In the genomic region with DNA sequence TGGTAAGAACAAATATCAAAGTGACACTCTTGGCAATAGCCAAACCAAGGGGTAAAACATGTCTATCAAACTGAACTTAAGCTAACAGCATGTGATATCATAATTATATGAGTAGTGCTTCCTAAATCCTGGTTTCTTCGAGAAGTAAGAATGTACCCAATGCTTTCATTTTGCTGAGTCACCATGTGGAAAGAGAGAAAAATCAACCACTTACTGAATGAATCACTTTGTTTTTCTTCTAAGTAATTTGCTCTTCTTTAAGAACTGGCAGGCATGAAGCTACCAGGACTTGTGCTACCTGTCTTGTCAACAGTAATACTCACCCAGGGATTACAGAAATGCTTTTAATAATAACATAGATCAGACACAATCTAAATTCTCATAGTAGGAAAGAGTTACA, we compare ENCODE assay signal across 10 cellular contexts. TPM values are rescaled to one million over a fixed set of nuclear protein-coding genes. Genes with fewer than 3 reads are reported as not detected.
DNase-seq lines count a peak whose midpoint lies in the region; ATAC-seq, FAIRE-seq and TF ChIP-seq lines count a peak whose summit lies in the region.
"Had no signal": no experiment of that assay in that cellular context is flagged by ENCODE, and none has a peak within 500 bp of the region (broad histone marks: within the 10 kb centered on the region; RNA-seq: fewer than 3 reads in every experiment).

No MANE protein-coding gene starts in this region.

- no peak overlapping the region for H3K9ac ChIP-seq in HCT116 (ENCODE audit: low read length)
- H3K9ac ChIP-seq in SK-N-MC (ENCODE audit: insufficient read length) = no peak overlapping the region

- H3K27me3 Mint-ChIP-seq in activated naive CD4-positive, alpha-beta T cell treated with anti-CD3 and anti-CD28 coated beads, Interleukin-2, amount 10 ng/mL, durations not matched to agents 7 days and 5 days = peaks cover 16% of the 10 kb centered on the region

- no peak for DNase-seq in HCT116 (ENCODE audit: low read depth, low spot score)
- no peak for DNase-seq in SK-N-MC (ENCODE audit: low read depth, low spot score)
- no peak for DNase-seq in esophagus squamous epithelium (lab: John Stamatoyannopoulos, UW)
- DNase-seq in small intestine = peak; percentile 24
- DNase-seq in activated naive CD4-positive, alpha-beta T cell treated with anti-CD3 and anti-CD28 coated beads, Interleukin-2, amount 10 ng/mL, durations not matched to agents 7 days and 5 days = no peak
- DNase-seq: activated CD8-positive, alpha-beta T cell treated with anti-CD3 and anti-CD28 coated beads for 36 hours; left cardiac atrium; Right ventricle myocardium superior had no signal

- 19 to 21% methylated on average over 1 of the region's 1 CpG for WGBS in esophagus squamous epithelium, 2 donors
- 14 to 36% (median 30%) methylated on average over 1 of the region's 1 CpG for WGBS in small intestine, 3 donors
- 15 to 36% methylated on average over 1 of the region's 1 CpG for WGBS in gastroesophageal sphincter (ENCODE audit: low coverage in 1 of 2), 2 donors

- TF ChIP-seq RAD21 in HCT116 (IDR thresholded peaks at IDR 0.05; ENCODE audit: low read depth) = no peak

- no peak for FAIRE-seq in small intestine (lab: Jason Lieb, UNC)

- H3K4me3 ChIP-seq in HCT116 (replicated peaks in 1 of 2; ENCODE audit: low read depth in 1 of 2, low read length in 2 of 2) (no peak overlapping the region), SK-N-MC (no peak overlapping the region), esophagus squamous epithelium (no peak overlapping the region), small intestine (ENCODE audit: low read depth in 1 of 2, low read length in 2 of 2) (no peak overlapping the region), gastroesophageal sphincter (no peak overlapping the region)

- H4K20me1 ChIP-seq in HCT116 (ENCODE audit: insufficient read depth) = no peaks in the 10 kb centered on the region

- H3K9me3 ChIP-seq in HCT116 (ENCODE audit: control insufficient read depth in 1 of 2, insufficient read depth in 1 of 2, low read depth in 1 of 2, low read length in 2 of 2) = no peaks in the 10 kb centered on the region
- H3K9me3 ChIP-seq in SK-N-MC (ENCODE audit: low read depth, low read length) = no peaks in the 10 kb centered on the region
- no peaks in the 10 kb centered on the region for H3K9me3 ChIP-seq in esophagus squamous epithelium
- no peaks in the 10 kb centered on the region for H3K9me3 ChIP-seq in small intestine (ENCODE audit: control insufficient read depth, low read depth)
- no peaks in the 10 kb centered on the region for H3K9me3 ChIP-seq in gastroesophageal sphincter

- POLR2A ChIA-PET in HCT116 (lab: Charles Lee) = interaction anchor here (0.9 kb wide), 1 partner anchor 18 kb away, joined by 3 read pairs; no protein-coding TSS in a partner anchor

- H3K79me2 ChIP-seq in HCT116 (ENCODE audit: insufficient read depth, low read length) = no peaks in the 10 kb centered on the region

- H3K4me1 ChIP-seq in HCT116 (ENCODE audit: control insufficient read depth in 1 of 2, insufficient read depth in 2 of 2, low read length in 2 of 2) = peaks cover 0 to 10% of the 10 kb centered on the region in 2 experiments; a peak in 2 of 4 replicates
- peaks cover 0 to 20% (median 3%) of the 10 kb centered on the region in 3 donors for H3K4me1 ChIP-seq in esophagus squamous epithelium
- H3K4me1 ChIP-seq in small intestine (ENCODE audit: control insufficient read depth in 2 of 2, insufficient read depth in 1 of 2, low read depth in 1 of 2, low read length in 1 of 2) = peaks cover 0 to 5% of the 10 kb centered on the region in 2 donors
- peaks cover 0 to 19% (median 5%) of the 10 kb centered on the region in 3 donors for H3K4me1 ChIP-seq in gastroesophageal sphincter

- H3K27ac Mint-ChIP-seq in activated naive CD4-positive, alpha-beta T cell treated with anti-CD3 and anti-CD28 coated beads, Interleukin-2, amount 10 ng/mL, durations not matched to agents 7 days and 5 days = no peak overlapping the region
- H3K27ac Mint-ChIP-seq: activated CD8-positive, alpha-beta T cell treated with anti-CD3 and anti-CD28 coated beads for 36 hours had no signal

- no peaks in the 10 kb centered on the region for H3K36me3 Mint-ChIP-seq in activated naive CD4-positive, alpha-beta T cell treated with anti-CD3 and anti-CD28 coated beads, Interleukin-2, amount 10 ng/mL, durations not matched to agents 7 days and 5 days

- H3K9me3 Mint-ChIP-seq in activated naive CD4-positive, alpha-beta T cell treated with anti-CD3 and anti-CD28 coated beads, Interleukin-2, amount 10 ng/mL, durations not matched to agents 7 days and 5 days = no peaks in the 10 kb centered on the region
- H3K9me3 Mint-ChIP-seq: activated CD8-positive, alpha-beta T cell treated with anti-CD3 and anti-CD28 coated beads for 36 hours had no signal

- RAD21 ChIA-PET in HCT116 (lab: Charles Lee; ENCODE audit: low non-redundant PET in 1 of 2, low total read pairs in 2 of 2, uncharacterized antibody in 2 of 2, unreplicated experiment in 2 of 2) = no interaction called here

- H3K27me3 ChIP-seq in HCT116 (ENCODE audit: insufficient read depth, low read length) (no peaks in the 10 kb centered on the region), esophagus squamous epithelium (no peaks in the 10 kb centered on the region), small intestine (ENCODE audit: control insufficient read depth in 2 of 2, insufficient read depth in 2 of 2, low read length in 2 of 2) (no peaks in the 10 kb centered on the region), gastroesophageal sphincter (no peaks in the 10 kb centered on the region)

- H3K4me3 Mint-ChIP-seq in activated naive CD4-positive, alpha-beta T cell treated with anti-CD3 and anti-CD28 coated beads, Interleukin-2, amount 10 ng/mL, durations not matched to agents 7 days and 5 days = no peak overlapping the region
- H3K4me3 Mint-ChIP-seq: activated CD8-positive, alpha-beta T cell treated with anti-CD3 and anti-CD28 coated beads for 36 hours had no signal

- TF ChIP-seq CTCF in HCT116 (IDR thresholded peaks at IDR 0.05 in 2 of 3, conservative IDR thresholded peaks at IDR 0.05 in 1 of 3; ENCODE audit: borderline replicate concordance in 1 of 3, insufficient read depth in 1 of 3, low read depth in 2 of 3, low read length in 2 of 3) (no peak), esophagus squamous epithelium (IDR thresholded peaks at IDR 0.05) (no peak), gastroesophageal sphincter (IDR thresholded peaks at IDR 0.05) (no peak)

- no peak for TF ChIP-seq POLR2A in HCT116 (IDR thresholded peaks at IDR 0.05; ENCODE audit: borderline replicate concordance, extremely low read depth, insufficient read depth, insufficient read length)
- no peak for TF ChIP-seq POLR2A in esophagus squamous epithelium (IDR thresholded peaks at IDR 0.05)
- no peak for TF ChIP-seq POLR2A in gastroesophageal sphincter (IDR thresholded peaks at IDR 0.05)

- H3K27ac ChIP-seq in HCT116 (ENCODE audit: low read depth, low read length) = no peak overlapping the region; the same call in 1 of the 2 replicates
- 0 out of 2 replicates have a peak overlapping the region, but pooled peaks have one; percentile 49 for H3K27ac ChIP-seq in SK-N-MC
- H3K27ac ChIP-seq in esophagus squamous epithelium = peak overlapping the region in 3 of 4 donors; percentile 30 to 70 (median 49)
- no peak overlapping the region for H3K27ac ChIP-seq in small intestine (ENCODE audit: low read depth in 1 of 2, low read length in 1 of 2)
- H3K27ac ChIP-seq in gastroesophageal sphincter = peak overlapping the region in 1 of 4 donors; percentile 12

- TF ChIP-seq EP300 in gastroesophageal sphincter (IDR thresholded peaks at IDR 0.05) = no peak

- H3K4me1 Mint-ChIP-seq in activated naive CD4-positive, alpha-beta T cell treated with anti-CD3 and anti-CD28 coated beads, Interleukin-2, amount 10 ng/mL, durations not matched to agents 7 days and 5 days = no peaks in the 10 kb centered on the region

- no peaks in the 10 kb centered on the region for H3K9me2 ChIP-seq in HCT116 (ENCODE audit: insufficient read depth)

- intact Hi-C loops in HCT116 (cut with micrococcal nuclease) (no loop called here), esophagus squamous epithelium (cut with DNase I) (no loop called here)

- ATAC-seq in HCT116 = no peak; the same call in 1 of the 2 replicates
- no peak for ATAC-seq in gastroesophageal sphincter
- no peak for ATAC-seq in GM21526 (IDR thresholded peaks at IDR 0.05; ENCODE audit: low FRiP score, unreplicated experiment)
- ATAC-seq: activated CD8-positive, alpha-beta T cell treated with anti-CD3 and anti-CD28 coated beads for 36 hours had no signal

- CTCF ChIA-PET in HCT116 (lab: Charles Lee) = interaction anchor here (1.3 kb wide), 1 partner anchor 11 kb away, joined by 3 read pairs; no protein-coding TSS in a partner anchor
- CTCF ChIA-PET in activated naive CD4-positive, alpha-beta T cell treated with anti-CD3 and anti-CD28 coated beads, Interleukin-2, amount 10 ng/mL, durations not matched to agents 7 days and 5 days (lab: Charles Lee) = no interaction called here

- no TSS peak for BruUV-seq in HCT116 (replicated peaks; lab: Mats Ljungman, UMichigan)

- H3K36me3 ChIP-seq in HCT116 (ENCODE audit: control insufficient read depth in 1 of 2, insufficient read depth in 2 of 2, low read length in 2 of 2) (no peaks in the 10 kb centered on the region), SK-N-MC (ENCODE audit: insufficient read depth, low read length) (no peaks in the 10 kb centered on the region), esophagus squamous epithelium (no peaks in the 10 kb centered on the region), small intestine (ENCODE audit: control insufficient read depth in 2 of 2, insufficient read depth in 2 of 2, low read length in 2 of 2) (no peaks in the 10 kb centered on the region), gastroesophageal sphincter (no peaks in the 10 kb centered on the region)

- peak overlapping the region; percentile 71 for H2AFZ ChIP-seq in HCT116 (ENCODE audit: low read depth, low read length, poor library complexity, severe bottlenecking)

- H3K4me2 ChIP-seq in HCT116 (ENCODE audit: low read length) = peak overlapping the region; percentile 34

TF ChIP-seq in HCT116, 20 proteins besides CTCF, POLR2A, EP300 and RAD21:
- TF ChIP-seq CBX3 (IDR thresholded peaks at IDR 0.05; ENCODE audit: low read depth) (no peak), JUND (IDR thresholded peaks at IDR 0.05) (peak; percentile 54), SP1 (IDR thresholded peaks at IDR 0.05; ENCODE audit: low read depth) (peak; percentile 35; the same call in 1 of the 2 replicates), FOSL1 (IDR thresholded peaks at IDR 0.05; ENCODE audit: low read depth) (peak; percentile 66), SRF (IDR thresholded peaks at IDR 0.05; ENCODE audit: low read depth) (no peak)

RNA-seq across cellular contexts. Expression of a gene that starts 19.0 kb away (rescaled TPM):
- total RNA-seq in HCT116 (2021; ENCODE audit: unreplicated experiment) = 2.9 TPM
- polyA plus RNA-seq in HCT116 (2012) = 0.39 and 0.47 TPM in 2 replicates
- total RNA-seq in esophagus squamous epithelium = 1 to 10 TPM in 2 of 4 donors, under 1 TPM in 2; 0.27 to 1.5 (median 0.86) TPM
- polyA plus RNA-seq in small intestine = 1 to 10 TPM in 2 of 3 donors, under 1 TPM in 1; 0.81 to 2.5 (median 2.0) TPM
- 10 to 100 TPM in 2 of 4 donors, 1 to 10 TPM in 2; 3.9 to 16.7 (median 8.6) TPM for total RNA-seq in gastroesophageal sphincter

RNA-seq across cellular contexts. Expression of a gene that starts 21.3 kb away (rescaled TPM):
- total RNA-seq in HCT116 (2021; ENCODE audit: unreplicated experiment) (115 TPM), esophagus squamous epithelium (100 to 1,000 TPM in 2 of 4 donors, 10 to 100 TPM in 2; 85.9 to 163 (median 117) TPM), gastroesophageal sphincter (100 to 1,000 TPM; 185 to 345 (median 292) TPM)
- 67.6 and 70.4 TPM in 2 replicates for polyA plus RNA-seq in HCT116 (2012)
- polyA plus RNA-seq in small intestine = 10 to 100 TPM; 60.3 to 81.4 (median 61.6) TPM

Comparison
In these comparisons a context has a peak if more than half of its experiments do, and no peak if none do; other contexts are left out.
1. H3K27ac ChIP-seq: peak in SK-N-MC (single experiment) and esophagus squamous epithelium (3 of 4); none in HCT116 (single experiment) and small intestine (0 of 2).